ENCODE assay signal across 27 cellular contexts in the genomic region with DNA sequence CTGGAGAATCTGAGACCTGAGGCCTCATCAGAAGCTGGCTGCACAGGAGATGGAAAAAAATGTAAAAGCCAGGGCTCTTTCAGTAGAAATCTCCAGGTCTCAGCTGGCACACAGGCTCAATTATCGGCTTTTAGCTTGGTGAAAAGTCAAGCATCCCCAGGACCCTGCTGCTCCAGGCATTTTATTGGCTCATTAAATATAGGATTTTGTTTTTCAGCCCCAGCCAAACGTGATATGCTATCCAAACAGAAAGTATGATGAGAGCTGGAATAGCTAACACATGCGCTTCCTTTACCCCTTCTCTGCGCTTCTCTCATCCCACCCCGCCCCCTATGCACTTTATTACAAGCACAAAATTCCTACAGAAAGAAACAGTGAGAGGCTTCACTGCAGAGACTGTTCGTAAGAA.
A peak's percentile ranks its signal among the peaks of the same experiment; 100 is the strongest.
DNase-seq lines count a peak whose midpoint lies in the region; ATAC-seq and TF ChIP-seq lines count a peak whose summit lies in the region.
"Had no signal": no experiment of that assay in that cellular context is flagged by ENCODE, and none has a peak within 500 bp of the region (broad histone marks: within the 10 kb centered on the region; RNA-seq: fewer than 3 reads in every experiment).

No MANE protein-coding gene starts in this region.

- H3K36me3 ChIP-seq in BLaER1 treated with 17β-estradiol and CSF1 and Interleukin-3, amounts not matched to agents 10 nM and 100 nM: no peaks in the 10 kb centered on the region
- no peaks in the 10 kb centered on the region for H3K36me3 ChIP-seq in mammary epithelial cell (ENCODE audit: insufficient read depth, low read length)
- H3K36me3 ChIP-seq: cardiac muscle cell, neural progenitor cell, Peyer's patch, SJSA1 had no signal

- no TSS peak for BruUV-seq in mammary epithelial cell (replicated peaks; lab: Mats Ljungman, UMichigan)

- no peaks in the 10 kb centered on the region for H3K9me3 Mint-ChIP-seq in mesothelial cell of epicardium
- H3K9me3 Mint-ChIP-seq: activated naive CD8-positive, alpha-beta T cell treated with anti-CD3 and anti-CD28 coated beads, Interleukin-2, amount 50 U/mL, for 24 hours; CD4-positive, alpha-beta memory T cell; H9; neural progenitor cell had no signal

- no peak for TF ChIP-seq CTCF in cardiac fibroblast (IDR thresholded peaks at IDR 0.05; ENCODE audit: low read depth, low read length)
- TF ChIP-seq CTCF in mesothelial cell of epicardium (IDR thresholded peaks at IDR 0.05; ENCODE audit: unreplicated experiment): no peak
- TF ChIP-seq CTCF in mammary epithelial cell (conservative IDR thresholded peaks at IDR 0.05 in 1 of 2, IDR thresholded peaks at IDR 0.05 in 1 of 2; ENCODE audit: extremely low read depth in 1 of 2, insufficient read depth in 1 of 2, low read depth in 1 of 2, low read length in 2 of 2): no peak

- H3K27ac ChIP-seq in BLaER1 treated with 17β-estradiol and CSF1 and Interleukin-3, amounts not matched to agents 10 nM and 100 nM: peak overlapping the region in 5 of 11 experiments; percentile 12 to 28 (median 26); a peak in 5 of 22 replicates
- H3K27ac ChIP-seq in mammary epithelial cell (ENCODE audit: insufficient read depth, low read depth, low read length): no peak overlapping the region
- H3K27ac ChIP-seq: cardiac muscle cell, neural progenitor cell, Peyer's patch, psoas muscle, SJSA1, tibial nerve, VCaP had no signal

- intact Hi-C loops in mammary epithelial cell (cut with micrococcal nuclease): no loop called here

- ATAC-seq in HG03565 (IDR thresholded peaks at IDR 0.05; ENCODE audit: unreplicated experiment): no peak
- ATAC-seq in GM21576 (IDR thresholded peaks at IDR 0.05; ENCODE audit: unreplicated experiment): no peak
- no peak for ATAC-seq in HG03025 (IDR thresholded peaks at IDR 0.05; ENCODE audit: low FRiP score, unreplicated experiment)
- ATAC-seq: activated naive CD8-positive, alpha-beta T cell treated with anti-CD3 and anti-CD28 coated beads, Interleukin-2, amount 50 U/mL, for 24 hours; HepG2; left lobe of liver; psoas muscle; stimulated activated naive CD8-positive, alpha-beta T cell treated with anti-CD3 and anti-CD28 coated beads, Interleukin-15, Interleukin-2, amounts not matched to agents 100 U/mL and 50 U/mL, for 24 hours had no signal

- H3K27me3 Mint-ChIP-seq in mesothelial cell of epicardium (ENCODE audit: low read depth): no peaks in the 10 kb centered on the region
- H3K27me3 Mint-ChIP-seq: activated naive CD8-positive, alpha-beta T cell treated with anti-CD3 and anti-CD28 coated beads, Interleukin-2, amount 50 U/mL, for 24 hours; CD4-positive, alpha-beta memory T cell had no signal

- CTCF ChIA-PET in mammary epithelial cell (lab: Charles Lee; ENCODE audit: low non-redundant PET): no interaction called here

- H3K27me3 ChIP-seq in BLaER1 treated with 17β-estradiol and CSF1 and Interleukin-3, amounts not matched to agents 10 nM and 100 nM: no peaks in the 10 kb centered on the region
- no peaks in the 10 kb centered on the region for H3K27me3 ChIP-seq in mammary epithelial cell (ENCODE audit: insufficient read depth, low read length)
- H3K27me3 ChIP-seq: cardiac muscle cell, neural progenitor cell, Peyer's patch, SJSA1, tibial nerve had no signal

- no peaks in the 10 kb centered on the region for H4K20me1 ChIP-seq in BLaER1 treated with 17β-estradiol and CSF1 and Interleukin-3, amounts not matched to agents 10 nM and 100 nM
- no peaks in the 10 kb centered on the region for H4K20me1 ChIP-seq in mammary epithelial cell (ENCODE audit: insufficient read depth, low read length)

- peaks cover 10% of the 10 kb centered on the region for H3K4me1 Mint-ChIP-seq in mesothelial cell of epicardium
- H3K4me1 Mint-ChIP-seq: activated naive CD8-positive, alpha-beta T cell treated with anti-CD3 and anti-CD28 coated beads, Interleukin-2, amount 50 U/mL, for 24 hours; CD4-positive, alpha-beta memory T cell; H9 had no signal

- peak overlapping the region; percentile 5 for H3K4me3 Mint-ChIP-seq in mesothelial cell of epicardium
- H3K4me3 Mint-ChIP-seq: activated naive CD8-positive, alpha-beta T cell treated with anti-CD3 and anti-CD28 coated beads, Interleukin-2, amount 50 U/mL, for 24 hours; CD4-positive, alpha-beta memory T cell; H9; neural progenitor cell had no signal

- DNase-seq in NCI-H2227 (lab: John Stamatoyannopoulos, UW; ENCODE audit: unreplicated experiment) (peak; percentile 84), cardiac fibroblast (ENCODE audit: low read depth in 2 of 2) (peak; percentile 1 to 16), mesothelial cell of epicardium (ENCODE audit: low spot score in 2 of 2, unreplicated experiment in 2 of 2) (no peak), mammary epithelial cell (no peak)
- DNase-seq: activated CD4-positive, alpha-beta T cell treated with anti-CD3 and anti-CD28 coated beads, Interleukin-2, amount 50 U/mL, for 1 hour; activated CD8-positive, alpha-beta memory T cell treated with anti-CD3 and anti-CD28 coated beads, Interleukin-2, amount 50 U/mL, for 48 hours; activated naive CD8-positive, alpha-beta T cell treated with anti-CD3 and anti-CD28 coated beads, Interleukin-2, amount 50 U/mL, for 24 hours; CD4-positive, alpha-beta memory T cell; dermis blood vessel endothelial cell; H9; midbrain; NCI-H226; Peyer's patch; psoas muscle; small intestine; stimulated activated naive CD8-positive, alpha-beta T cell treated with anti-CD3 and anti-CD28 coated beads, Interleukin-15, Interleukin-2, amounts not matched to agents 100 U/mL and 50 U/mL, for 24 hours had no signal

- in situ Hi-C loops in mammary epithelial cell (cut with MboI; ENCODE audit: low sequenced_read_pairs in 2 of 2): no loop called here

- H3K9me3 ChIP-seq in BLaER1 treated with 17β-estradiol and CSF1 and Interleukin-3, amounts not matched to agents 10 nM and 100 nM (replicated peaks in 1 of 11): peaks cover 0 to 5% (median 0%) of the 10 kb centered on the region in 11 experiments; a peak in 1 of 22 replicates
- H3K9me3 ChIP-seq in mammary epithelial cell (replicated peaks; ENCODE audit: insufficient read depth, low read length): no peaks in the 10 kb centered on the region
- H3K9me3 ChIP-seq: Peyer's patch, psoas muscle, SJSA1, tibial nerve had no signal

- peak overlapping the region in 3 of 11 experiments; percentile 10 to 45 (median 42); a peak in 5 of 22 replicates for H3K9ac ChIP-seq in BLaER1 treated with 17β-estradiol and CSF1 and Interleukin-3, amounts not matched to agents 10 nM and 100 nM
- H3K9ac ChIP-seq in mammary epithelial cell (ENCODE audit: insufficient read depth, low read length): no peak overlapping the region
- H3K9ac ChIP-seq: neural progenitor cell had no signal

- H3K27ac Mint-ChIP-seq in mesothelial cell of epicardium: no peak overlapping the region
- H3K27ac Mint-ChIP-seq: activated naive CD8-positive, alpha-beta T cell treated with anti-CD3 and anti-CD28 coated beads, Interleukin-2, amount 50 U/mL, for 24 hours; CD4-positive, alpha-beta memory T cell; H9; neural progenitor cell had no signal

- 69% methylated on average over 6 of the region's 6 CpGs for WGBS in mammary epithelial cell (ENCODE audit: low coverage, missing lambda C conversion rate)

- H3K4me2 ChIP-seq in BLaER1 treated with 17β-estradiol and CSF1 and Interleukin-3, amounts not matched to agents 10 nM and 100 nM: peak overlapping the region in 10 of 11 experiments; percentile 11 to 83 (median 64); a peak in 20 of 22 replicates
- H3K4me2 ChIP-seq in mammary epithelial cell (ENCODE audit: insufficient read depth, low read depth, low read length): no peak overlapping the region
- H3K4me2 ChIP-seq: neural progenitor cell had no signal

- H3K79me2 ChIP-seq in mammary epithelial cell (ENCODE audit: insufficient read depth, low read length): no peaks in the 10 kb centered on the region

- no peak overlapping the region for H2AFZ ChIP-seq in mammary epithelial cell (ENCODE audit: low read depth, low read length)
- H2AFZ ChIP-seq: neural progenitor cell had no signal

- H3K36me3 Mint-ChIP-seq in mesothelial cell of epicardium: no peaks in the 10 kb centered on the region
- H3K36me3 Mint-ChIP-seq: neural progenitor cell had no signal

- H3K4me3 ChIP-seq in BLaER1 treated with 17β-estradiol and CSF1 and Interleukin-3, amounts not matched to agents 10 nM and 100 nM: peak overlapping the region in 2 of 10 experiments; percentile 13 to 25; a peak in 1 of 20 replicates
- H3K4me3 ChIP-seq in cardiac fibroblast (replicated peaks in 1 of 2; ENCODE audit: low read depth in 2 of 2, low read length in 2 of 2) (no peak overlapping the region), mammary epithelial cell (replicated peaks in 1 of 3; ENCODE audit: insufficient read depth in 1 of 3, low read depth in 2 of 3, low read length in 3 of 3) (no peak overlapping the region)
- H3K4me3 ChIP-seq: cardiac muscle cell, neural progenitor cell, Peyer's patch, psoas muscle, SJSA1, tibial nerve had no signal

- H3K4me1 ChIP-seq in BLaER1 treated with 17β-estradiol and CSF1 and Interleukin-3, amounts not matched to agents 10 nM and 100 nM: peaks cover 6 to 28% (median 21%) of the 10 kb centered on the region in 10 experiments; a peak in 19 of 20 replicates
- no peaks in the 10 kb centered on the region for H3K4me1 ChIP-seq in mammary epithelial cell (ENCODE audit: insufficient read depth, low read length)
- H3K4me1 ChIP-seq: neural progenitor cell, Peyer's patch, psoas muscle, SJSA1 had no signal

- dilution Hi-C loops in mammary epithelial cell (cut with HindIII; ENCODE audit: low sequenced_read_pairs): no loop called here

Comparison
In these comparisons a context has a peak if more than half of its experiments do, and no peak if none do; other contexts are left out.
1. DNase-seq: peak in NCI-H2227 (single experiment) and cardiac fibroblast (2 of 2); none in mesothelial cell of epicardium (0 of 2) and mammary epithelial cell (single experiment).